In genomic region chr19:51122112-51122981, GRCh38 we compare ENCODE assay signal across 14 cellular contexts. TPM values are rescaled to one million over a fixed set of nuclear protein-coding genes. Genes with fewer than 3 reads are reported as not detected.
DNase-seq lines count a peak whose midpoint lies in the region; ATAC-seq and TF ChIP-seq lines count a peak whose summit lies in the region.
"Had no signal": no experiment of that assay in that cellular context is flagged by ENCODE, and none has a peak within 500 bp of the region (broad histone marks: within the 10 kb centered on the region; RNA-seq: fewer than 3 reads in every experiment).

No MANE protein-coding gene starts in this region.

- H3K4me1 Mint-ChIP-seq in T-helper 2 cell treated with Interferon-gamma antibody and Interleukin-4, amounts not matched to agents 5 μg/mL and 100 μg/mL, for 36 hours (ENCODE audit: low read depth): peaks cover 48% of the 10 kb centered on the region
- peaks cover 33% of the 10 kb centered on the region for H3K4me1 Mint-ChIP-seq in endothelial cell (ENCODE audit: unreplicated experiment)

- peak overlapping the region; percentile 60 for H3K27ac Mint-ChIP-seq in T-helper 2 cell treated with Interferon-gamma antibody and Interleukin-4, amounts not matched to agents 5 μg/mL and 100 μg/mL, for 36 hours
- H3K27ac Mint-ChIP-seq in endothelial cell (ENCODE audit: unreplicated experiment): peak overlapping the region; percentile 48

- ATAC-seq in HG03354 (IDR thresholded peaks at IDR 0.05; ENCODE audit: poor library complexity, severe bottlenecking, unreplicated experiment): no peak
- ATAC-seq: A549 had no signal

- no peak for DNase-seq in T-helper 2 cell treated with Interferon-gamma antibody and Interleukin-4, amounts not matched to agents 5 μg/mL and 100 μg/mL, for 36 hours (ENCODE audit: low spot score)
- DNase-seq in T-helper 2 cell: no peak
- peak; percentile 47 for DNase-seq in RKO (ENCODE audit: low spot score)
- DNase-seq in endothelial cell (ENCODE audit: low spot score): no peak
- no peak for DNase-seq in EL
- no peak for DNase-seq in stimulated activated CD4-positive, alpha-beta T cell treated with anti-CD3 and anti-CD28 coated beads, Interleukin-12 subunit alpha, Interleukin-12 subunit beta, amount 100 ng/mL, for 4 hours
- DNase-seq: activated gamma-delta T cell treated with Interleukin-2 at 50 U/mL for 16 hours, GF-D8, NCI-H1930 had no signal

- no peaks in the 10 kb centered on the region for H3K9me3 Mint-ChIP-seq in T-helper 2 cell treated with Interferon-gamma antibody and Interleukin-4, amounts not matched to agents 5 μg/mL and 100 μg/mL, for 36 hours
- no peaks in the 10 kb centered on the region for H3K9me3 Mint-ChIP-seq in endothelial cell (ENCODE audit: unreplicated experiment)

- H3K27me3 Mint-ChIP-seq in T-helper 2 cell treated with Interferon-gamma antibody and Interleukin-4, amounts not matched to agents 5 μg/mL and 100 μg/mL, for 36 hours (ENCODE audit: low read depth): peaks cover 3% of the 10 kb centered on the region
- peaks cover 13% of the 10 kb centered on the region for H3K27me3 Mint-ChIP-seq in endothelial cell (ENCODE audit: unreplicated experiment)

- H3K4me3 Mint-ChIP-seq in T-helper 2 cell treated with Interferon-gamma antibody and Interleukin-4, amounts not matched to agents 5 μg/mL and 100 μg/mL, for 36 hours: peak overlapping the region; percentile 45
- no peak overlapping the region for H3K4me3 Mint-ChIP-seq in endothelial cell (ENCODE audit: unreplicated experiment)

- TF ChIP-seq CTCF in endothelial cell (IDR thresholded peaks at IDR 0.05; ENCODE audit: unreplicated experiment): no peak

- peak overlapping the region in 16 of 21 experiments; percentile 20 to 88 (median 71) for H3K27ac ChIP-seq in skin epidermis
- H3K27ac ChIP-seq: A549, VCaP had no signal

- no peaks in the 10 kb centered on the region for H3K36me3 Mint-ChIP-seq in T-helper 2 cell treated with Interferon-gamma antibody and Interleukin-4, amounts not matched to agents 5 μg/mL and 100 μg/mL, for 36 hours (ENCODE audit: low read depth)
- no peaks in the 10 kb centered on the region for H3K36me3 Mint-ChIP-seq in endothelial cell (ENCODE audit: low read depth, unreplicated experiment)

- H3K4me3 ChIP-seq in skin epidermis: no peak overlapping the region
- H3K4me3 ChIP-seq: A549 had no signal

RNA-seq across cellular contexts. Expression of gene SIGLEC9, which starts 2.4 kb away (rescaled TPM):
- total RNA-seq in endothelial cell (ENCODE audit: unreplicated experiment): 0.82 TPM
- total RNA-seq: endothelial cell of umbilical vein had no signal

RNA-seq across cellular contexts. Expression of gene CTU1, which starts 14.1 kb away (rescaled TPM):
- total RNA-seq in endothelial cell (ENCODE audit: unreplicated experiment): 5.4 TPM

RNA-seq across cellular contexts. Expression of gene SIGLEC7, which starts 19.8 kb away (rescaled TPM):
- total RNA-seq in endothelial cell (ENCODE audit: unreplicated experiment): not detected
- total RNA-seq: endothelial cell of umbilical vein had no signal

RNA-seq across cellular contexts. Expression of gene KLK14, which starts 39.7 kb away (rescaled TPM):
- not detected for total RNA-seq in endothelial cell (ENCODE audit: unreplicated experiment)
- total RNA-seq: endothelial cell of umbilical vein had no signal

RNA-seq across cellular contexts. Expression of gene KLK13, which starts 57.5 kb away (rescaled TPM):
- 0.67 TPM for total RNA-seq in endothelial cell (ENCODE audit: unreplicated experiment)
- total RNA-seq: endothelial cell of umbilical vein had no signal
